ENCODE assay signal across 1 cellular context in genomic region chr22:20102203-20102780, GRCh38.
TF ChIP-seq lines count a peak whose summit lies in the region.

No MANE protein-coding gene starts in this region.

TF ChIP-seq in HepG2, 621 proteins besides CTCF, POLR2A, EP300 and RAD21:
- TF ChIP-seq KLF12 (CRISPR knock-in tag; IDR thresholded peaks at IDR 0.05; ENCODE audit: borderline replicate concordance) (no peak), PPARG (CRISPR knock-in tag; conservative IDR thresholded peaks at IDR 0.05) (no peak), IRF9 (CRISPR knock-in tag; IDR thresholded peaks at IDR 0.05; ENCODE audit: borderline replicate concordance) (no peak), GATAD1 (CRISPR knock-in tag; IDR thresholded peaks at IDR 0.05) (no peak), ZXDC (CRISPR knock-in tag; IDR thresholded peaks at IDR 0.05) (no peak), ZNF230 (CRISPR knock-in tag; IDR thresholded peaks at IDR 0.05) (no peak), ZBTB33 (CRISPR knock-in tag; IDR thresholded peaks at IDR 0.05) (0 out of 2 replicates have a peak, but pooled peaks have one; percentile 26), HNF4A (CRISPR knock-in tag; IDR thresholded peaks at IDR 0.05) (peak; percentile 15; the same call in 1 of the 2 replicates), ZBTB25 (CRISPR knock-in tag; IDR thresholded peaks at IDR 0.05) (no peak), ZBTB38 (CRISPR knock-in tag; IDR thresholded peaks at IDR 0.05) (peak; percentile 66; the same call in 1 of the 2 replicates), SP5 (CRISPR knock-in tag; IDR thresholded peaks at IDR 0.05; ENCODE audit: borderline replicate concordance, low read depth) (no peak), NFRKB (IDR thresholded peaks at IDR 0.05) (no peak), HMGA1 (CRISPR knock-in tag; conservative IDR thresholded peaks at IDR 0.05) (no peak)
